ENCODE assay signal across 8 cellular contexts in genomic region chr13:78602561-78603239, GRCh38. TPM values are rescaled to one million over a fixed set of nuclear protein-coding genes. Genes with fewer than 3 reads are reported as not detected.
A peak's percentile ranks its signal among the peaks of the same experiment; 100 is the strongest.
DNase-seq lines count a peak whose midpoint lies in the region; ATAC-seq, FAIRE-seq and TF ChIP-seq lines count a peak whose summit lies in the region.

No MANE protein-coding gene starts in this region.

- peaks cover 0 to 9% of the 10 kb centered on the region in 2 donors for H3K9me3 ChIP-seq in esophagus (ENCODE audit: control insufficient read depth in 2 of 2, insufficient read depth in 1 of 2, low read depth in 1 of 2, low read length in 1 of 2)
- no peaks in the 10 kb centered on the region for H3K9me3 ChIP-seq in sigmoid colon

- peaks cover 13 to 78% of the 10 kb centered on the region in 2 donors for H3K27me3 ChIP-seq in esophagus (ENCODE audit: control insufficient read depth in 1 of 2, insufficient read depth in 2 of 2, low read length in 2 of 2)
- H3K27me3 ChIP-seq in sigmoid colon, result peaks cover 62 to 97% (median 95%) of the 10 kb centered on the region in 3 donors

- ATAC-seq in HG02623 (IDR thresholded peaks at IDR 0.05; ENCODE audit: unreplicated experiment), result peak; percentile 20
- ATAC-seq in HG03565 (IDR thresholded peaks at IDR 0.05; ENCODE audit: unreplicated experiment), result no peak

- H3K4me1 ChIP-seq in esophagus (ENCODE audit: control insufficient read depth in 2 of 2, insufficient read depth in 2 of 2, low read length in 1 of 2), result peaks cover 13 to 20% of the 10 kb centered on the region in 2 donors
- peaks cover 0 to 36% (median 32%) of the 10 kb centered on the region in 4 donors for H3K4me1 ChIP-seq in sigmoid colon

- H3K4me3 ChIP-seq in esophagus (ENCODE audit: low read depth in 1 of 2, low read length in 2 of 2) (peak overlapping the region; percentile 37 to 48), sigmoid colon (peak overlapping the region in 3 of 4 donors; percentile 27 to 34 (median 27))

- no peak for FAIRE-seq in RCC 7860 (lab: Jason Lieb, UNC)

- H3K27ac ChIP-seq in esophagus (ENCODE audit: low read depth in 2 of 2, low read length in 1 of 2) (no peak overlapping the region), sigmoid colon (no peak overlapping the region)

- DNase-seq in activated effector memory CD4-positive, alpha-beta T cell treated with anti-CD3 and anti-CD28 coated beads, Interleukin-2, amount 50 U/mL, for 16 hours, result peak; percentile 65
- DNase-seq in activated effector memory CD4-positive, alpha-beta T cell treated with Interleukin-2 at 50 U/mL for 16 hours, result no peak
- peak; percentile 38 for DNase-seq in NCI-H748 treated with DMSO at 0.1 percent for 48 hours (lab: John Stamatoyannopoulos, UW)
- DNase-seq in sigmoid colon, result no peak
- DNase-seq in RCC 7860 (ENCODE audit: low spot score), result no peak

- 2 to 3% methylated on average over 46 to 51 of the region's 51 CpGs for WGBS in esophagus, 2 donors
- 1 to 2% methylated on average over 51 of the region's 51 CpGs for WGBS in sigmoid colon, 2 donors

- TF ChIP-seq EP300 in sigmoid colon (IDR thresholded peaks at IDR 0.05), result no peak

- intact Hi-C loops in sigmoid colon (cut with DNase I), result no loop called here

- no peak for TF ChIP-seq POLR2A in sigmoid colon (IDR thresholded peaks at IDR 0.05)

- TF ChIP-seq CTCF in sigmoid colon (IDR thresholded peaks at IDR 0.05), result no peak

- H3K36me3 ChIP-seq in esophagus (ENCODE audit: control insufficient read depth in 2 of 2, insufficient read depth in 2 of 2, low read length in 1 of 2), result no peaks in the 10 kb centered on the region
- no peaks in the 10 kb centered on the region for H3K36me3 ChIP-seq in sigmoid colon

RNA-seq across cellular contexts. Expression of gene POU4F1, which starts 0.7 kb away (rescaled TPM):
- polyA plus RNA-seq in esophagus, result under 1 TPM; 0.04 TPM
- total RNA-seq in sigmoid colon, result not detected
- polyA plus RNA-seq in sigmoid colon, result under 1 TPM in 1 of 3 donors, not detected in 2; 0.07 TPM

RNA-seq across cellular contexts. Expression of gene OBI1, which starts 56.3 kb away (rescaled TPM):
- polyA plus RNA-seq in esophagus (1 to 10 TPM; 1.2 to 3.3 TPM), sigmoid colon (1 to 10 TPM; 2.1 to 5.6 (median 2.4) TPM)
- 10 to 100 TPM in 3 of 4 donors, 1 to 10 TPM in 1; 9.1 to 13.6 (median 11.9) TPM for total RNA-seq in sigmoid colon

Comparison
In these comparisons a context has a peak if more than half of its experiments do, and no peak if none do; other contexts are left out.
1. DNase-seq: peak in activated effector memory CD4-positive, alpha-beta T cell treated with anti-CD3 and anti-CD28 coated beads, Interleukin-2, amount 50 U/mL, for 16 hours (single experiment) and NCI-H748 treated with DMSO at 0.1 percent for 48 hours (single experiment); none in activated effector memory CD4-positive, alpha-beta T cell treated with Interleukin-2 at 50 U/mL for 16 hours (single experiment), sigmoid colon (single experiment) and RCC 7860 (single experiment).